ENCODE assay signal across 9 cellular contexts in genomic region chr1:214767221-214767620, GRCh38.
"Had no signal": no experiment of that assay in that cellular context is flagged by ENCODE, and none has a peak within 500 bp of the region (broad histone marks: within the 10 kb centered on the region; RNA-seq: fewer than 3 reads in every experiment).

No MANE protein-coding gene starts in this region.

- H3K9me3 ChIP-seq: HAP-1 had no signal

- ATAC-seq: HCT116, HepG2 had no signal

- H3K4me3 ChIP-seq: GM23248, HAP-1 had no signal

- H3K4me1 Mint-ChIP-seq: IgD-negative memory B cell had no signal

- H3K27ac ChIP-seq: GM23248, HL-60 had no signal

- H3K9ac ChIP-seq: GM23248 had no signal

- H3K36me3 ChIP-seq: HAP-1 had no signal

- H3K27me3 Mint-ChIP-seq: IgD-negative memory B cell had no signal

- H3K4me3 Mint-ChIP-seq: IgD-negative memory B cell had no signal

- H3K27ac Mint-ChIP-seq: IgD-negative memory B cell had no signal

- DNase-seq: GM23248, GOT3, H7, KG1 had no signal

- H2AFZ ChIP-seq: GM23248 had no signal

- H3K4me1 ChIP-seq: HAP-1 had no signal
